30 cellular contexts compared by ENCODE assay signal in the genomic region with DNA sequence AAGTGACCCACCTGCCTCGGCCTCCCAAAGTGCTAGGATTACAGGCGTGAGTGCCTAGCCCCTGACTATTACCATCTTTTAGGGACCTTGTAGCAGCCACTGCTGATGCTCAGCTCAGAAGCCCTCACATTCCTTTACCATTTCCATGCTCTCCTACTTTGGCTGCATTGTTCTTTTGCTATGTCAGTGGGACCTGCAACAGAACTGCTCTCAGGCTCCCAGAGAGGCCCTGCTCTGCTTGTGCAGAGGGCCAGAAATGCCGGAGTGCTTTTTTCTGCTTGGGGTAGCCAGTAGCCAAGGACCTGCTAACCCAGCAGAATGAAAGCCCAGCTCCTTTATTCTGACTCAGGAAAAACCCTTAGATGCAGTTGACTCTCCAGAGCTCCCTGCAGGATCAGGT. TPM values are rescaled to one million over a fixed set of nuclear protein-coding genes. Genes with fewer than 3 reads are reported as not detected.
"Had no signal": no experiment of that assay in that cellular context is flagged by ENCODE, and none has a peak within 500 bp of the region (broad histone marks: within the 10 kb centered on the region; RNA-seq: fewer than 3 reads in every experiment).

No MANE protein-coding gene starts in this region.

- H3K36me3 ChIP-seq: ascending aorta had no signal

- H3K27me3 ChIP-seq: ascending aorta, body of pancreas had no signal

- ATAC-seq: activated naive CD4-positive, alpha-beta T cell treated with anti-CD3 and anti-CD28 coated beads, Interleukin-2, amount 50 U/mL, for 72 hours; activated naive CD8-positive, alpha-beta T cell treated with anti-CD3 and anti-CD28 coated beads, Interleukin-2, amount 50 U/mL, for 24 hours; activated T-cell treated with anti-CD3 and anti-CD28 coated beads, Interleukin-2, amount 50 U/mL, for 4 hours; body of pancreas; T-cell had no signal

- H3K4me1 ChIP-seq: ascending aorta, body of pancreas had no signal

- H3K27ac ChIP-seq: ascending aorta, body of pancreas had no signal

- DNase-seq: activated CD4-positive, alpha-beta memory T cell treated with anti-CD3 and anti-CD28 coated beads for 36 hours; activated CD4-positive, alpha-beta T cell treated with anti-CD3 and anti-CD28 coated beads, Interleukin-2, amount 10 ng/mL, durations not matched to agents 7 days and 5 days; activated CD4-positive, CD25-positive, alpha-beta regulatory T cell; activated CD8-positive, alpha-beta memory T cell treated with anti-CD3 and anti-CD28 coated beads for 24 hours; activated effector memory CD4-positive, alpha-beta T cell treated with anti-CD3 and anti-CD28 coated beads, Interleukin-2, amount 50 U/mL, for 16 hours; activated naive CD4-positive, alpha-beta T cell treated with Interleukin-2 at 50 U/mL for 16 hours; activated naive CD8-positive, alpha-beta T cell treated with anti-CD3 and anti-CD28 coated beads, Interleukin-2, amount 50 U/mL, for 24 hours; activated T-cell treated with anti-CD3 and anti-CD28 coated beads, Interleukin-2, amount 50 U/mL, for 4 hours; amniotic stem cell; body of pancreas; central memory CD4-positive, alpha-beta T cell; NCI-H1092; NCI-H1417; NCI-H1930; NCI-H2107; NCI-H2171 treated with DMSO at 0.1 percent for 48 hours; NCI-H226; NCI-H526 treated with DMSO at 0.1 percent for 48 hours; NCI-H82; SIG-M5; T-cell; T-helper 2 cell; T1000 had no signal

- H3K9me3 ChIP-seq: ascending aorta, body of pancreas had no signal

- FAIRE-seq: bronchial epithelial cell, TTC549 had no signal

- H3K4me3 ChIP-seq: ascending aorta, body of pancreas had no signal

RNA-seq across cellular contexts. Expression of a gene that starts 18.3 kb away (rescaled TPM):
- total RNA-seq: activated naive CD4-positive, alpha-beta T cell treated with anti-CD3 and anti-CD28 coated beads, Interleukin-2, amount 50 U/mL, for 72 hours; ascending aorta; body of pancreas; bronchial epithelial cell; MCF 10A; OCI-LY7; RPMI7951 had no signal

RNA-seq across cellular contexts. Expression of a gene that starts 49.6 kb away (rescaled TPM):
- total RNA-seq: OCI-LY7, RPMI7951 had no signal
